Comparison of ENCODE assay signal across 8 cellular contexts in the genomic region with DNA sequence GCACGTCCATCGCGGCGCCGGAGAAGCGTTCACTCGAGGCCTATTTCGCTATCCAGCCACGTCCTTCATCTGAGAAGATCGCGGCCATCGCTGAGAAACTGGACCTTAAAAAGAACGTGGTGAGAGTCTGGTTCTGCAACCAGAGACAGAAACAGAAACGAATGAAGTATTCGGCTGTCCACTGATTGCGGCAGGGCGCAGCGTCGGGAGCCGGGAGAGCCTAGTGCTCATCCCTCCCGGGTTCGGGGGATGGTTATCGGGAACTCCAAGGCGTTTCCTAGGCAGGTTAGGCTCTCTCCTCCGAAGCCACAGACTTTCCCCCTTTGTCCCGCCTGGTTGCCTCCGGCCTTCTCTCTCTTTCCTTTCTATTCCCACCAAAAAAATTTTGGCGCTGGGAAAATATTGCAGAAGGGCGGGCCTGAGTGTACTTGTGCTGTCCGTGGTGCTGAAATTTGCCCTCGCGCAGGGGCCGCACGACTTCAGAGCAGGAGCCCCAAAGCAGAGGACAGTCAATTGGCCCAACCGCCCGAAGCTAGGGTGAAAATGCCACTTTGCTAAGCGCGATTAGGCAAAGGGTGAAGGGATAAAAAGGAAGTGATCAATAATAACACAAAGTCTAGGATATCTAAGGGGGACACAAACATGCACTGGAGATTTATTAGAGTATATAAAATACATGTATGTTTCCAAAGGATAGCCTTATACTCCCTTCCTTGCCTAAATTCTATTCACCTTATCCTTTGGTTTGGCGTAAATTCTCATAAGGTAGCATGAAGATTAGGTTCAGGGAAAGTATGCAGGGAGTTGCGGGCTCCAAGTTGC.
DNase-seq lines count a peak whose midpoint lies in the region; ATAC-seq, FAIRE-seq and TF ChIP-seq lines count a peak whose summit lies in the region.

No MANE protein-coding gene starts in this region.

- no peak for TF ChIP-seq CTCF in fibroblast of pulmonary artery (IDR thresholded peaks at IDR 0.05; ENCODE audit: low read length, missing control alignments)
- no peak for TF ChIP-seq CTCF in parathyroid adenoma (IDR thresholded peaks at IDR 0.05)

- H3K9me3 ChIP-seq in SK-N-MC (ENCODE audit: low read depth, low read length) (no peaks in the 10 kb centered on the region), parathyroid adenoma (ENCODE audit: control insufficient read depth, low read length) (no peaks in the 10 kb centered on the region)

- no peak for FAIRE-seq in RCC 7860 (lab: Jason Lieb, UNC)

- ATAC-seq in HG03135 (IDR thresholded peaks at IDR 0.05; ENCODE audit: unreplicated experiment) = no peak

- no peaks in the 10 kb centered on the region for H3K79me2 ChIP-seq in parathyroid adenoma

- no peak overlapping the region for H2AFZ ChIP-seq in parathyroid adenoma

- H3K4me1 ChIP-seq in parathyroid adenoma = peaks cover 3% of the 10 kb centered on the region

- peak overlapping the region; percentile 23; the same call in 1 of the 2 replicates for H3K4me3 ChIP-seq in SK-N-MC
- H3K4me3 ChIP-seq in fibroblast of pulmonary artery (replicated peaks; ENCODE audit: low read depth, low read length) = peak overlapping the region; percentile 37
- H3K4me3 ChIP-seq in parathyroid adenoma (ENCODE audit: low read depth, low read length) = no peak overlapping the region

- DNase-seq in SIG-M5 treated with dmso at 0.1 percent for 504 hours (lab: John Stamatoyannopoulos, UW; ENCODE audit: unreplicated experiment) (peak; percentile 54), SIG-M5 (lab: John Stamatoyannopoulos, UW) (no peak), SK-N-MC (ENCODE audit: low read depth, low spot score) (no peak), fibroblast of pulmonary artery (ENCODE audit: low read depth) (peak; percentile 73), activated gamma-delta T cell treated with Interleukin-2 at 50 U/mL for 16 hours (no peak), RCC 7860 (ENCODE audit: low spot score) (no peak)

- H3K9ac ChIP-seq in SK-N-MC (ENCODE audit: insufficient read length) (no peak overlapping the region), parathyroid adenoma (no peak overlapping the region)

- peaks cover 26% of the 10 kb centered on the region for H3K27me3 ChIP-seq in parathyroid adenoma (ENCODE audit: control insufficient read depth, insufficient read depth, low read length)

- H3K27ac ChIP-seq in SK-N-MC (no peak overlapping the region), parathyroid adenoma (no peak overlapping the region)

- H3K36me3 ChIP-seq in SK-N-MC (ENCODE audit: insufficient read depth, low read length) (no peaks in the 10 kb centered on the region), parathyroid adenoma (ENCODE audit: control insufficient read depth, insufficient read depth, low read length) (no peaks in the 10 kb centered on the region)

- H3K4me2 ChIP-seq in parathyroid adenoma (ENCODE audit: low read length) = peak overlapping the region; percentile 51

Comparison
In these comparisons a context has a peak if more than half of its experiments do, and no peak if none do; other contexts are left out.
1. DNase-seq: peak in SIG-M5 treated with dmso at 0.1 percent for 504 hours (single experiment) and fibroblast of pulmonary artery (single experiment); none in SIG-M5 (single experiment), SK-N-MC (single experiment), activated gamma-delta T cell treated with Interleukin-2 at 50 U/mL for 16 hours (single experiment) and RCC 7860 (single experiment).